Comparison of ENCODE assay signal across 1 cellular context in the genomic region with DNA sequence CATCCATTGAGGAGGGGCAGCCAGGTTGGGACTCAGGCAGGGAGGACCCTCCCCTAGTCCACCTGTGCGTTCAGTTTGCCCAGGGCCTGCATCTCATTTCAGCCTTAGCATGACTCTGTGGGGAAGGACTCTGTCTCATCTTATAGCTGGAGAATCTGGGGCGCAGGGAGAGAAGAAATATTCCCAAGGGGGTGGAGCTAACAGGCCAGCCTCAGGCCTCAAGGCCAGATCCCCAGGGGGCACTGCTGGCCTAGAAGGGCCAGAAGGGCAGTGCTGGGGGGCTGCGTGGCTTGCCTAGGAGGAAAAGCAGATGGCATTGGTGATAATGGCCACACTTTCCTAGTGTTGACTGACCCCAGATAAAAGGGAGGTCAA.
TF ChIP-seq lines count a peak whose summit lies in the region.

No MANE protein-coding gene starts in this region.

TF ChIP-seq in GM23338, 12 proteins besides CTCF, POLR2A, EP300 and RAD21 (continued from another document):
- TF ChIP-seq, protein P1, sequence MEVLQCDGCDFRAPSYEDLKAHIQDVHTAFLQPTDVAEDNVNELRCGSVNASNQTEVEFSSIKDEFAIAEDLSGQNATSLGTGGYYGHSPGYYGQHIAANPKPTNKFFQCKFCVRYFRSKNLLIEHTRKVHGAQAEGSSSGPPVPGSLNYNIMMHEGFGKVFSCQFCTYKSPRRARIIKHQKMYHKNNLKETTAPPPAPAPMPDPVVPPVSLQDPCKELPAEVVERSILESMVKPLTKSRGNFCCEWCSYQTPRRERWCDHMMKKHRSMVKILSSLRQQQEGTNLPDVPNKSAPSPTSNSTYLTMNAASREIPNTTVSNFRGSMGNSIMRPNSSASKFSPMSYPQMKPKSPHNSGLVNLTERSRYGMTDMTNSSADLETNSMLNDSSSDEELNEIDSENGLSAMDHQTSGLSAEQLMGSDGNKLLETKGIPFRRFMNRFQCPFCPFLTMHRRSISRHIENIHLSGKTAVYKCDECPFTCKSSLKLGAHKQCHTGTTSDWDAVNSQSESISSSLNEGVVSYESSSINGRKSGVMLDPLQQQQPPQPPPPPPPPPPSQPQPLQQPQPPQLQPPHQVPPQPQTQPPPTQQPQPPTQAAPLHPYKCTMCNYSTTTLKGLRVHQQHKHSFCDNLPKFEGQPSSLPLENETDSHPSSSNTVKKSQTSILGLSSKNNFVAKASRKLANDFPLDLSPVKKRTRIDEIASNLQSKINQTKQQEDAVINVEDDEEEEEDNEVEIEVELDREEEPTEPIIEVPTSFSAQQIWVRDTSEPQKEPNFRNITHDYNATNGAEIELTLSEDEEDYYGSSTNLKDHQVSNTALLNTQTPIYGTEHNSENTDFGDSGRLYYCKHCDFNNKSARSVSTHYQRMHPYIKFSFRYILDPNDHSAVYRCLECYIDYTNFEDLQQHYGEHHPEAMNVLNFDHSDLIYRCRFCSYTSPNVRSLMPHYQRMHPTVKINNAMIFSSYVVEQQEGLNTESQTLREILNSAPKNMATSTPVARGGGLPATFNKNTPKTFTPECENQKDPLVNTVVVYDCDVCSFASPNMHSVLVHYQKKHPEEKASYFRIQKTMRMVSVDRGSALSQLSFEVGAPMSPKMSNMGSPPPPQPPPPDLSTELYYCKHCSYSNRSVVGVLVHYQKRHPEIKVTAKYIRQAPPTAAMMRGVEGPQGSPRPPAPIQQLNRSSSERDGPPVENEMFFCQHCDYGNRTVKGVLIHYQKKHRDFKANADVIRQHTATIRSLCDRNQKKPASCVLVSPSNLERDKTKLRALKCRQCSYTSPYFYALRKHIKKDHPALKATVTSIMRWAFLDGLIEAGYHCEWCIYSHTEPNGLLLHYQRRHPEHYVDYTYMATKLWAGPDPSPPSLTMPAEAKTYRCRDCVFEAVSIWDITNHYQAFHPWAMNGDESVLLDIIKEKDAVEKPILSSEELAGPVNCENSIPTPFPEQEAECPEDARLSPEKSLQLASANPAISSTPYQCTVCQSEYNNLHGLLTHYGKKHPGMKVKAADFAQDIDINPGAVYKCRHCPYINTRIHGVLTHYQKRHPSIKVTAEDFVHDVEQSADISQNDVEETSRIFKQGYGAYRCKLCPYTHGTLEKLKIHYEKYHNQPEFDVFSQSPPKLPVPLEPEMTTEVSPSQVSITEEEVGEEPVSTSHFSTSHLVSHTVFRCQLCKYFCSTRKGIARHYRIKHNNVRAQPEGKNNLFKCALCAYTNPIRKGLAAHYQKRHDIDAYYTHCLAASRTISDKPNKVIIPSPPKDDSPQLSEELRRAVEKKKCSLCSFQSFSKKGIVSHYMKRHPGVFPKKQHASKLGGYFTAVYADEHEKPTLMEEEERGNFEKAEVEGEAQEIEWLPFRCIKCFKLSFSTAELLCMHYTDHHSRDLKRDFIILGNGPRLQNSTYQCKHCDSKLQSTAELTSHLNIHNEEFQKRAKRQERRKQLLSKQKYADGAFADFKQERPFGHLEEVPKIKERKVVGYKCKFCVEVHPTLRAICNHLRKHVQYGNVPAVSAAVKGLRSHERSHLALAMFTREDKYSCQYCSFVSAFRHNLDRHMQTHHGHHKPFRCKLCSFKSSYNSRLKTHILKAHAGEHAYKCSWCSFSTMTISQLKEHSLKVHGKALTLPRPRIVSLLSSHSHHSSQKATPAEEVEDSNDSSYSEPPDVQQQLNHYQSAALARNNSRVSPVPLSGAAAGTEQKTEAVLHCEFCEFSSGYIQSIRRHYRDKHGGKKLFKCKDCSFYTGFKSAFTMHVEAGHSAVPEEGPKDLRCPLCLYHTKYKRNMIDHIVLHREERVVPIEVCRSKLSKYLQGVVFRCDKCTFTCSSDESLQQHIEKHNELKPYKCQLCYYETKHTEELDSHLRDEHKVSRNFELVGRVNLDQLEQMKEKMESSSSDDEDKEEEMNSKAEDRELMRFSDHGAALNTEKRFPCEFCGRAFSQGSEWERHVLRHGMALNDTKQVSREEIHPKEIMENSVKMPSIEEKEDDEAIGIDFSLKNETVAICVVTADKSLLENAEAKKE (CRISPR knock-in tag; IDR thresholded peaks at IDR 0.05) = no peak
- TF ChIP-seq JUNB (IDR thresholded peaks at IDR 0.05; ENCODE audit: unreplicated experiment) = no peak
- no peak for TF ChIP-seq EZH2phosphoT487 (IDR thresholded peaks at IDR 0.05; ENCODE audit: unreplicated experiment)
- TF ChIP-seq ZNF331 (CRISPR knock-in tag; IDR thresholded peaks at IDR 0.05; ENCODE audit: low read depth) = no peak
- TF ChIP-seq NANOG (IDR thresholded peaks at IDR 0.05; ENCODE audit: borderline replicate concordance) = no peak
- TF ChIP-seq, protein P2, sequence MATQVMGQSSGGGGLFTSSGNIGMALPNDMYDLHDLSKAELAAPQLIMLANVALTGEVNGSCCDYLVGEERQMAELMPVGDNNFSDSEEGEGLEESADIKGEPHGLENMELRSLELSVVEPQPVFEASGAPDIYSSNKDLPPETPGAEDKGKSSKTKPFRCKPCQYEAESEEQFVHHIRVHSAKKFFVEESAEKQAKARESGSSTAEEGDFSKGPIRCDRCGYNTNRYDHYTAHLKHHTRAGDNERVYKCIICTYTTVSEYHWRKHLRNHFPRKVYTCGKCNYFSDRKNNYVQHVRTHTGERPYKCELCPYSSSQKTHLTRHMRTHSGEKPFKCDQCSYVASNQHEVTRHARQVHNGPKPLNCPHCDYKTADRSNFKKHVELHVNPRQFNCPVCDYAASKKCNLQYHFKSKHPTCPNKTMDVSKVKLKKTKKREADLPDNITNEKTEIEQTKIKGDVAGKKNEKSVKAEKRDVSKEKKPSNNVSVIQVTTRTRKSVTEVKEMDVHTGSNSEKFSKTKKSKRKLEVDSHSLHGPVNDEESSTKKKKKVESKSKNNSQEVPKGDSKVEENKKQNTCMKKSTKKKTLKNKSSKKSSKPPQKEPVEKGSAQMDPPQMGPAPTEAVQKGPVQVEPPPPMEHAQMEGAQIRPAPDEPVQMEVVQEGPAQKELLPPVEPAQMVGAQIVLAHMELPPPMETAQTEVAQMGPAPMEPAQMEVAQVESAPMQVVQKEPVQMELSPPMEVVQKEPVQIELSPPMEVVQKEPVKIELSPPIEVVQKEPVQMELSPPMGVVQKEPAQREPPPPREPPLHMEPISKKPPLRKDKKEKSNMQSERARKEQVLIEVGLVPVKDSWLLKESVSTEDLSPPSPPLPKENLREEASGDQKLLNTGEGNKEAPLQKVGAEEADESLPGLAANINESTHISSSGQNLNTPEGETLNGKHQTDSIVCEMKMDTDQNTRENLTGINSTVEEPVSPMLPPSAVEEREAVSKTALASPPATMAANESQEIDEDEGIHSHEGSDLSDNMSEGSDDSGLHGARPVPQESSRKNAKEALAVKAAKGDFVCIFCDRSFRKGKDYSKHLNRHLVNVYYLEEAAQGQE (IDR thresholded peaks at IDR 0.05; ENCODE audit: unreplicated experiment) = no peak
- no peak for TF ChIP-seq EZH2 (IDR thresholded peaks at IDR 0.05; ENCODE audit: low read depth, unreplicated experiment)
